Comparison of ENCODE assay signal across 8 cellular contexts in genomic region chr10:124744047-124744687, GRCh38. TPM values are rescaled to one million over a fixed set of nuclear protein-coding genes. Genes with fewer than 3 reads are reported as not detected.
DNase-seq lines count a peak whose midpoint lies in the region; ATAC-seq and TF ChIP-seq lines count a peak whose summit lies in the region.

A gene with protein sequence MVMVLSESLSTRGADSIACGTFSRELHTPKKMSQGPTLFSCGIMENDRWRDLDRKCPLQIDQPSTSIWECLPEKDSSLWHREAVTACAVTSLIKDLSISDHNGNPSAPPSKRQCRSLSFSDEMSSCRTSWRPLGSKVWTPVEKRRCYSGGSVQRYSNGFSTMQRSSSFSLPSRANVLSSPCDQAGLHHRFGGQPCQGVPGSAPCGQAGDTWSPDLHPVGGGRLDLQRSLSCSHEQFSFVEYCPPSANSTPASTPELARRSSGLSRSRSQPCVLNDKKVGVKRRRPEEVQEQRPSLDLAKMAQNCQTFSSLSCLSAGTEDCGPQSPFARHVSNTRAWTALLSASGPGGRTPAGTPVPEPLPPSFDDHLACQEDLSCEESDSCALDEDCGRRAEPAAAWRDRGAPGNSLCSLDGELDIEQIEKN (minus strand): TSS chr10:124744378. CDS start chr10:124706713, 37,665 bp downstream.

- peaks cover 8% of the 10 kb centered on the region for H3K27me3 Mint-ChIP-seq in activated naive CD4-positive, alpha-beta T cell treated with anti-CD3 and anti-CD28 coated beads, Interleukin-2, amount 10 ng/mL, durations not matched to agents 7 days and 5 days

- H3K27me3 ChIP-seq in HUES6 (ENCODE audit: control insufficient read depth, insufficient read depth, low read length), result peaks cover 9% of the 10 kb centered on the region; the same call in 1 of the 2 replicates
- no peaks in the 10 kb centered on the region for H3K27me3 ChIP-seq in suprapubic skin

- WGBS in suprapubic skin, result under 1% methylated on average over 38 of the region's 105 CpGs

- DNase-seq in DMS53 treated with DMSO at 0.1 percent for 48 hours (lab: John Stamatoyannopoulos, UW; ENCODE audit: unreplicated experiment) (peak; percentile 72), SK-N-MC (ENCODE audit: low read depth, low spot score) (no peak), globus pallidus (ENCODE audit: low spot score) (peak; percentile 87), nucleus accumbens (lab: John Stamatoyannopoulos, UW) (peak in 40 of 56 donors; percentile 32 to 89 (median 74)), suprapubic skin (ENCODE audit: low spot score in 2 of 2) (peak in 1 of 2 donors; percentile 86)
- DNase-seq in activated naive CD4-positive, alpha-beta T cell treated with anti-CD3 and anti-CD28 coated beads, Interleukin-2, amount 10 ng/mL, durations not matched to agents 7 days and 5 days, result peak; percentile 84

- CTCF ChIA-PET in activated naive CD4-positive, alpha-beta T cell treated with anti-CD3 and anti-CD28 coated beads, Interleukin-2, amount 10 ng/mL, durations not matched to agents 7 days and 5 days (lab: Charles Lee), result no interaction called here

- H3K36me3 ChIP-seq in HUES6 (ENCODE audit: control insufficient read depth, insufficient read depth, low read length), result peaks cover 7% of the 10 kb centered on the region
- H3K36me3 ChIP-seq in SK-N-MC (ENCODE audit: insufficient read depth, low read length), result no peaks in the 10 kb centered on the region
- H3K36me3 ChIP-seq in suprapubic skin, result no peaks in the 10 kb centered on the region

- peak within 1 kb of the TSS; percentile 70 for H3K9ac ChIP-seq in HUES6 (ENCODE audit: low read length)
- peak within 1 kb of the TSS; percentile 80 for H3K9ac ChIP-seq in SK-N-MC (ENCODE audit: insufficient read length)

- peaks cover 23% of the 10 kb centered on the region for H3K36me3 Mint-ChIP-seq in activated naive CD4-positive, alpha-beta T cell treated with anti-CD3 and anti-CD28 coated beads, Interleukin-2, amount 10 ng/mL, durations not matched to agents 7 days and 5 days

- H3K27ac ChIP-seq in HUES6 (ENCODE audit: low read depth, low read length) (peak within 1 kb of the TSS; percentile 53; the same call in 1 of the 2 replicates), SK-N-MC (no peak within 1 kb of the TSS), suprapubic skin (peak within 1 kb of the TSS; percentile 95)

- peak within 1 kb of the TSS; percentile 94 for H3K27ac Mint-ChIP-seq in activated naive CD4-positive, alpha-beta T cell treated with anti-CD3 and anti-CD28 coated beads, Interleukin-2, amount 10 ng/mL, durations not matched to agents 7 days and 5 days

- TF ChIP-seq EP300 in suprapubic skin (IDR thresholded peaks at IDR 0.05), result no peak

- ATAC-seq in GM21423 (IDR thresholded peaks at IDR 0.05; ENCODE audit: unreplicated experiment), result peak; percentile 62

- H3K9me3 Mint-ChIP-seq in activated naive CD4-positive, alpha-beta T cell treated with anti-CD3 and anti-CD28 coated beads, Interleukin-2, amount 10 ng/mL, durations not matched to agents 7 days and 5 days, result no peaks in the 10 kb centered on the region

- H3K4me3 ChIP-seq in HUES6 (ENCODE audit: low read depth, low read length) (peak within 1 kb of the TSS; percentile 65), SK-N-MC (peak within 1 kb of the TSS; percentile 79), suprapubic skin (peak within 1 kb of the TSS; percentile 90)

- peak in 1 of 2 donors; percentile 58 for TF ChIP-seq POLR2A in suprapubic skin (IDR thresholded peaks at IDR 0.05)

- H3K4me1 Mint-ChIP-seq in activated naive CD4-positive, alpha-beta T cell treated with anti-CD3 and anti-CD28 coated beads, Interleukin-2, amount 10 ng/mL, durations not matched to agents 7 days and 5 days, result peaks cover 57% of the 10 kb centered on the region

- peak within 1 kb of the TSS; percentile 97 for H3K4me3 Mint-ChIP-seq in activated naive CD4-positive, alpha-beta T cell treated with anti-CD3 and anti-CD28 coated beads, Interleukin-2, amount 10 ng/mL, durations not matched to agents 7 days and 5 days

- H3K9me3 ChIP-seq in HUES6 (ENCODE audit: control insufficient read depth, insufficient read depth, low read depth, low read length), result no peaks in the 10 kb centered on the region
- H3K9me3 ChIP-seq in SK-N-MC (ENCODE audit: low read depth, low read length), result no peaks in the 10 kb centered on the region
- H3K9me3 ChIP-seq in suprapubic skin, result no peaks in the 10 kb centered on the region

- peak in 1 of 2 donors; percentile 35 for TF ChIP-seq CTCF in suprapubic skin (IDR thresholded peaks at IDR 0.05)

- H3K4me1 ChIP-seq in HUES6 (ENCODE audit: control insufficient read depth, insufficient read depth, low read length) (peaks cover 44% of the 10 kb centered on the region), suprapubic skin (peaks cover 73% of the 10 kb centered on the region)

RNA-seq across cellular contexts. Expression of the gene that starts here (rescaled TPM):
- total RNA-seq in suprapubic skin, result 10 to 100 TPM; 63.5 to 75.5 (median 67.3) TPM
